Comparison of ENCODE assay signal across 16 cellular contexts in genomic region chr10:103546401-103546800, GRCh38. TPM values are rescaled to one million over a fixed set of nuclear protein-coding genes. Genes with fewer than 3 reads are reported as not detected.
DNase-seq lines count a peak whose midpoint lies in the region; ATAC-seq and TF ChIP-seq lines count a peak whose summit lies in the region.
"Had no signal": no experiment of that assay in that cellular context is flagged by ENCODE, and none has a peak within 500 bp of the region (broad histone marks: within the 10 kb centered on the region; RNA-seq: fewer than 3 reads in every experiment).

No MANE protein-coding gene starts in this region.

- no peak for TF ChIP-seq POLR2A in uterus (IDR thresholded peaks at IDR 0.05)

- H3K27ac ChIP-seq in Karpas-422 (ENCODE audit: low read length): peak overlapping the region; percentile 85
- peak overlapping the region; percentile 73 to 84 for H3K27ac ChIP-seq in uterus

- no peak for ATAC-seq in activated CD8-positive, alpha-beta memory T cell treated with anti-CD3 and anti-CD28 coated beads, Interleukin-2, amount 10 ng/mL, durations not matched to agents 7 days and 5 days
- ATAC-seq in left lobe of liver: no peak
- no peak for ATAC-seq in HG02610 (IDR thresholded peaks at IDR 0.05; ENCODE audit: unreplicated experiment)
- ATAC-seq in GM21447 (IDR thresholded peaks at IDR 0.05; ENCODE audit: unreplicated experiment): no peak
- ATAC-seq: CD8-positive, alpha-beta T cell had no signal

- peaks cover 12% of the 10 kb centered on the region for H3K4me1 Mint-ChIP-seq in activated CD8-positive, alpha-beta memory T cell treated with anti-CD3 and anti-CD28 coated beads, Interleukin-2, amount 10 ng/mL, durations not matched to agents 7 days and 5 days

- no peak overlapping the region for H3K27ac Mint-ChIP-seq in activated CD8-positive, alpha-beta memory T cell treated with anti-CD3 and anti-CD28 coated beads, Interleukin-2, amount 10 ng/mL, durations not matched to agents 7 days and 5 days
- H3K27ac Mint-ChIP-seq: CD8-positive, alpha-beta T cell had no signal

- intact Hi-C loops in uterus (cut with DNase I; ENCODE audit: low total_unique reads): no loop called here

- H3K4me3 Mint-ChIP-seq in activated CD8-positive, alpha-beta memory T cell treated with anti-CD3 and anti-CD28 coated beads, Interleukin-2, amount 10 ng/mL, durations not matched to agents 7 days and 5 days: no peak overlapping the region
- H3K4me3 Mint-ChIP-seq: CD8-positive, alpha-beta T cell had no signal

- H3K9me3 Mint-ChIP-seq in activated CD8-positive, alpha-beta memory T cell treated with anti-CD3 and anti-CD28 coated beads, Interleukin-2, amount 10 ng/mL, durations not matched to agents 7 days and 5 days (ENCODE audit: low read depth): no peaks in the 10 kb centered on the region
- H3K9me3 Mint-ChIP-seq: CD8-positive, alpha-beta T cell; IgD-negative memory B cell had no signal

- H3K9me3 ChIP-seq in Karpas-422 (ENCODE audit: low read length): no peaks in the 10 kb centered on the region
- H3K9me3 ChIP-seq in uterus: no peaks in the 10 kb centered on the region
- H3K9me3 ChIP-seq: HAP-1, Peyer's patch had no signal

- H3K79me2 ChIP-seq in Karpas-422 (ENCODE audit: low read length): no peaks in the 10 kb centered on the region

- H3K36me3 Mint-ChIP-seq in activated CD8-positive, alpha-beta memory T cell treated with anti-CD3 and anti-CD28 coated beads, Interleukin-2, amount 10 ng/mL, durations not matched to agents 7 days and 5 days: no peaks in the 10 kb centered on the region
- H3K36me3 Mint-ChIP-seq: CD8-positive, alpha-beta T cell had no signal

- H3K4me3 ChIP-seq in Karpas-422 (ENCODE audit: low read length) (0 out of 2 replicates have a peak overlapping the region, but pooled peaks have one; percentile 4), uterus (no peak overlapping the region)
- H3K4me3 ChIP-seq: HAP-1, Peyer's patch had no signal

- H3K4me1 ChIP-seq in Karpas-422 (ENCODE audit: low read length) (peaks cover 88% of the 10 kb centered on the region), uterus (peaks cover 6 to 15% of the 10 kb centered on the region in 2 donors)

- peak overlapping the region; percentile 73 for H3K4me2 ChIP-seq in Karpas-422 (ENCODE audit: low read depth, low read length, poor library complexity, severe bottlenecking)

- H3K27me3 ChIP-seq in Karpas-422 (ENCODE audit: low read length) (no peaks in the 10 kb centered on the region), uterus (no peaks in the 10 kb centered on the region)
- H3K27me3 ChIP-seq: Peyer's patch had no signal

- TF ChIP-seq CTCF in uterus (IDR thresholded peaks at IDR 0.05): no peak

- H2AFZ ChIP-seq in Karpas-422 (ENCODE audit: low read length): peak overlapping the region; percentile 46; the same call in 1 of the 2 replicates

- CTCF ChIA-PET in activated CD8-positive, alpha-beta memory T cell treated with anti-CD3 and anti-CD28 coated beads, Interleukin-2, amount 10 ng/mL, durations not matched to agents 7 days and 5 days (lab: Charles Lee): interaction anchor here (0.9 kb wide), 1 partner anchor 42 kb away, joined by 3 read pairs; no protein-coding TSS in a partner anchor

- H3K36me3 ChIP-seq in Karpas-422 (ENCODE audit: insufficient read depth, low read length) (no peaks in the 10 kb centered on the region), uterus (no peaks in the 10 kb centered on the region)
- H3K36me3 ChIP-seq: HAP-1, Peyer's patch had no signal

- no peaks in the 10 kb centered on the region for H4K20me1 ChIP-seq in Karpas-422 (ENCODE audit: insufficient read depth, low read depth, low read length)

- DNase-seq in activated CD8-positive, alpha-beta memory T cell treated with anti-CD3 and anti-CD28 coated beads for 24 hours: peak; percentile 38
- DNase-seq in activated CD8-positive, alpha-beta memory T cell treated with anti-CD3 and anti-CD28 coated beads, Interleukin-2, amount 10 ng/mL, durations not matched to agents 7 days and 5 days: no peak
- DNase-seq in Karpas-422 (no peak), left lobe of liver (ENCODE audit: low spot score) (peak; percentile 22), uterus (peak in 1 of 2 donors; percentile 7), NCI-H1436 treated with DMSO at 0.1 percent for 48 hours (lab: John Stamatoyannopoulos, UW) (no peak)
- DNase-seq: CD8-positive, alpha-beta T cell; NCI-H1417; NCI-H2081; NCI-H748 treated with DMSO at 0.1 percent for 48 hours; SHP77 treated with DMSO at 0.1 percent for 48 hours had no signal

- H3K9me2 ChIP-seq in Karpas-422 (replicated peaks; ENCODE audit: insufficient read depth, low read length): no peaks in the 10 kb centered on the region

- peak overlapping the region; percentile 51; the same call in 1 of the 2 replicates for H3K9ac ChIP-seq in Karpas-422 (ENCODE audit: low read length)

- H3K27me3 Mint-ChIP-seq in activated CD8-positive, alpha-beta memory T cell treated with anti-CD3 and anti-CD28 coated beads, Interleukin-2, amount 10 ng/mL, durations not matched to agents 7 days and 5 days: no peaks in the 10 kb centered on the region
- H3K27me3 Mint-ChIP-seq: IgD-negative memory B cell had no signal

RNA-seq across cellular contexts. Expression of gene NEURL1, which starts 52.9 kb away (rescaled TPM):
- 1 to 10 TPM; 2.2 to 2.5 TPM for total RNA-seq in activated CD8-positive, alpha-beta memory T cell treated with anti-CD3 and anti-CD28 coated beads, Interleukin-2, amount 10 ng/mL, durations not matched to agents 7 days and 5 days
- 0.04 TPM in 1 of 2 replicates, not detected in the other for total RNA-seq in Karpas-422 (2014; rRNA removed; shearing (Covaris generic); ENCODE audit: low replicate concordance)
- 1.7 TPM for total RNA-seq in left lobe of liver
- total RNA-seq in uterus: 10 to 100 TPM in 2 of 4 donors, 1 to 10 TPM in 2; 3.8 to 46.1 (median 14.1) TPM

Comparison
In these comparisons a context has a peak if more than half of its experiments do, and no peak if none do; other contexts are left out.
1. DNase-seq: peak in activated CD8-positive, alpha-beta memory T cell treated with anti-CD3 and anti-CD28 coated beads for 24 hours (single experiment) and left lobe of liver (single experiment); none in activated CD8-positive, alpha-beta memory T cell treated with anti-CD3 and anti-CD28 coated beads, Interleukin-2, amount 10 ng/mL, durations not matched to agents 7 days and 5 days (single experiment), Karpas-422 (single experiment) and NCI-H1436 treated with DMSO at 0.1 percent for 48 hours (single experiment).